ENCODE assay signal across 8 cellular contexts in the genomic region with DNA sequence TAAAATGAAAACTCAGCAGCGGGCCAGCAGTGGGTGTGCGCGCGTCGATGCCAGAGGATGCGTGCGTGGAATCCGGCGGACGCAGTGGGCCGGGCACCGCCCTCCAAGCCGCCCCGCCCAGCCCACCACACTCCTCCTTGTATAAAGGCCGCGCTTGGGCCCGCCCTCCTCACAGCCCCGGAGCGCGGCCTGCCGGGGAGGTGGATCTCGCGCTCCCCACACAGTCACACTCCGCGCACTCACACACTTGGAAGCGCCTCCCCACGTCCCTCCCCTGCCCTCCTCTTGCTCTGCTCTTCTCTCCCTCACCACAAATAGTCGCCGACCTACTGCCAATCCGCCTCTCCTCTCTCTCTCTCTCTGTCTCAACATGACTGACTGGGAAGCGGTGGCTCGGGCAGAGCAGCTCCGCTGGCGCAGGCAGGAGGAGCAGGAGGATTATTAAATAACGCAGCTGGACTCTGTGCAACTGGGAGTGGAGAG. TPM values are rescaled to one million over a fixed set of nuclear protein-coding genes. Genes with fewer than 3 reads are reported as not detected.
DNase-seq lines count a peak whose midpoint lies in the region; ATAC-seq, FAIRE-seq and TF ChIP-seq lines count a peak whose summit lies in the region.

TSS of gene CCSER1 (plus strand) at position 172 of the 483 bp plus-strand sequence.

- H3K9ac ChIP-seq in SK-N-SH (no peak within 1 kb of the TSS), astrocyte (ENCODE audit: low read length) (peak within 1 kb of the TSS; percentile 62)

- H3K27me3 Mint-ChIP-seq in astrocyte (ENCODE audit: low read depth, unreplicated experiment): peaks cover 5% of the 10 kb centered on the region
- peaks cover 27% of the 10 kb centered on the region for H3K27me3 Mint-ChIP-seq in progenitor cell of endocrine pancreas

- under 1% methylated on average over 15 of the region's 35 CpGs for WGBS in SK-N-SH (ENCODE audit: low lambda C conversion rate)
- WGBS in hepatocyte (ENCODE audit: low lambda C conversion rate, missing lambda C conversion rate): under 1% methylated on average over 35 of the region's 35 CpGs

- peaks cover 11% of the 10 kb centered on the region for H3K27me3 ChIP-seq in SK-N-SH (ENCODE audit: insufficient read depth)
- peaks cover 10% of the 10 kb centered on the region for H3K27me3 ChIP-seq in astrocyte (ENCODE audit: insufficient read depth, low read length)
- H3K27me3 ChIP-seq in hepatocyte: no peaks in the 10 kb centered on the region

- H3K36me3 Mint-ChIP-seq in astrocyte (ENCODE audit: low read depth, unreplicated experiment) (no peaks in the 10 kb centered on the region), progenitor cell of endocrine pancreas (ENCODE audit: insufficient read depth) (no peaks in the 10 kb centered on the region)

- H3F3A ChIP-seq in SK-N-SH (replicated peaks; ENCODE audit: insufficient read depth): no peaks in the 10 kb centered on the region

- H3K4me3 Mint-ChIP-seq in astrocyte (ENCODE audit: unreplicated experiment) (peak within 1 kb of the TSS; percentile 95), progenitor cell of endocrine pancreas (ENCODE audit: low read depth) (peak within 1 kb of the TSS; percentile 97)

- CTCF ChIA-PET in SK-N-SH (lab: Yijun Ruan, JAX): interaction anchor here (1.1 to 2.1 kb wide), 3 partner anchors 10 to 166 kb away, joined by 6 to 7 read pairs (median 7); no protein-coding TSS in a partner anchor

- H3K4me1 Mint-ChIP-seq in astrocyte (ENCODE audit: low read depth, unreplicated experiment) (peaks cover 3% of the 10 kb centered on the region), progenitor cell of endocrine pancreas (ENCODE audit: low read depth) (peaks cover 10% of the 10 kb centered on the region)

- H4K20me1 ChIP-seq in SK-N-SH (ENCODE audit: insufficient read depth): no peaks in the 10 kb centered on the region
- no peaks in the 10 kb centered on the region for H4K20me1 ChIP-seq in astrocyte (ENCODE audit: insufficient read depth, low read length)
- no peaks in the 10 kb centered on the region for H4K20me1 ChIP-seq in hepatocyte (ENCODE audit: insufficient read depth, poor library complexity, severe bottlenecking)

- peak; percentile 32 for TF ChIP-seq RAD21 in SK-N-SH (IDR thresholded peaks at IDR 0.05; ENCODE audit: low read length)

- H3K9me3 Mint-ChIP-seq in astrocyte (ENCODE audit: unreplicated experiment) (no peaks in the 10 kb centered on the region), progenitor cell of endocrine pancreas (ENCODE audit: low read depth) (no peaks in the 10 kb centered on the region)

- DNase-seq in DMS 273 treated with DMSO at 0.1 percent for 48 hours (lab: John Stamatoyannopoulos, UW) (peak; percentile 52), HT-29 (ENCODE audit: low spot score) (peak; percentile 87), SK-N-SH (peak; percentile 90), astrocyte (ENCODE audit: low read depth) (peak; percentile 71), hepatocyte (ENCODE audit: low spot score) (peak; percentile 91), progenitor cell of endocrine pancreas (ENCODE audit: low spot score, unreplicated experiment) (peak; percentile 67), NCI-H2107 (lab: John Stamatoyannopoulos, UW) (no peak)

- H3K4me1 ChIP-seq in SK-N-SH (ENCODE audit: control insufficient read depth in 1 of 2, insufficient read depth in 2 of 2, low read depth in 1 of 2, low read length in 1 of 2) (no peaks in the 10 kb centered on the region; a peak in 2 of 4 replicates), astrocyte (ENCODE audit: insufficient read depth, low read length) (no peaks in the 10 kb centered on the region), hepatocyte (ENCODE audit: insufficient read depth) (no peaks in the 10 kb centered on the region)

- no peaks in the 10 kb centered on the region for H3K79me2 ChIP-seq in SK-N-SH (ENCODE audit: insufficient read depth)
- H3K79me2 ChIP-seq in astrocyte (ENCODE audit: insufficient read depth, low read length): no peaks in the 10 kb centered on the region
- H3K79me2 ChIP-seq in hepatocyte: peaks cover 25% of the 10 kb centered on the region

- no peaks in the 10 kb centered on the region for H3K36me3 ChIP-seq in SK-N-SH (replicated peaks in 1 of 2; ENCODE audit: control insufficient read depth in 1 of 2, insufficient read depth in 2 of 2, low read length in 1 of 2)
- no peaks in the 10 kb centered on the region for H3K36me3 ChIP-seq in astrocyte (ENCODE audit: insufficient read depth, low read length)
- no peaks in the 10 kb centered on the region for H3K36me3 ChIP-seq in hepatocyte (replicated peaks; ENCODE audit: insufficient read depth, low read depth)

- H3K9me3 ChIP-seq in SK-N-SH (no peaks in the 10 kb centered on the region), astrocyte (ENCODE audit: insufficient read depth, low read depth, low read length) (no peaks in the 10 kb centered on the region), hepatocyte (ENCODE audit: low read depth) (no peaks in the 10 kb centered on the region)

- 0 out of 2 replicates have a peak within 1 kb of the TSS, but pooled peaks have one; percentile 72 for H2AFZ ChIP-seq in SK-N-SH (ENCODE audit: low read depth)
- H2AFZ ChIP-seq in astrocyte (ENCODE audit: low read depth, low read length): peak within 1 kb of the TSS; percentile 91
- H2AFZ ChIP-seq in hepatocyte: peak within 1 kb of the TSS; percentile 79

- TF ChIP-seq EP300 in SK-N-SH (IDR thresholded peaks at IDR 0.05; ENCODE audit: borderline replicate concordance in 1 of 2, low read depth in 1 of 2, low read length in 1 of 2): no peak

- ATAC-seq in GM21390 (IDR thresholded peaks at IDR 0.05; ENCODE audit: unreplicated experiment): peak; percentile 72

- H3K9me2 ChIP-seq in SK-N-SH: no peaks in the 10 kb centered on the region
- H3K9me2 ChIP-seq in hepatocyte (replicated peaks; ENCODE audit: insufficient read depth): no peaks in the 10 kb centered on the region

- H3K27ac Mint-ChIP-seq in astrocyte (ENCODE audit: unreplicated experiment) (no peak within 1 kb of the TSS), progenitor cell of endocrine pancreas (peak within 1 kb of the TSS; percentile 95)

- POLR2A ChIA-PET in SK-N-SH (lab: Yijun Ruan, JAX): interaction anchor here (0.6 to 1.0 kb wide), 4 partner anchors 8 to 108 kb away, joined by 3 to 5 read pairs (median 3); no protein-coding TSS in a partner anchor

- no peak for FAIRE-seq in astrocyte (lab: Jason Lieb, UNC)

- H3K27ac ChIP-seq in SK-N-SH (ENCODE audit: low read depth in 2 of 2, low read length in 1 of 2): peak within 1 kb of the TSS in 1 of 2 experiments; percentile 84; a peak in 2 of 4 replicates
- no peak within 1 kb of the TSS for H3K27ac ChIP-seq in astrocyte (ENCODE audit: low read depth, low read length)
- H3K27ac ChIP-seq in hepatocyte: peak within 1 kb of the TSS; percentile 84

- H3K4me2 ChIP-seq in SK-N-SH: peak within 1 kb of the TSS; percentile 81
- H3K4me2 ChIP-seq in astrocyte (ENCODE audit: low read length): peak within 1 kb of the TSS; percentile 97
- H3K4me2 ChIP-seq in hepatocyte: peak within 1 kb of the TSS; percentile 79

- TF ChIP-seq CTCF in SK-N-SH (IDR thresholded peaks at IDR 0.05) (no peak), astrocyte (IDR thresholded peaks at IDR 0.05; ENCODE audit: insufficient read depth, low read depth, low read length) (no peak), hepatocyte (IDR thresholded peaks at IDR 0.05; ENCODE audit: poor library complexity) (no peak), progenitor cell of endocrine pancreas (IDR thresholded peaks at IDR 0.05; ENCODE audit: unreplicated experiment) (no peak)

- peak within 1 kb of the TSS; percentile 52 to 56 for H3K4me3 ChIP-seq in SK-N-SH (ENCODE audit: low read depth in 2 of 2, low read length in 1 of 2)
- peak within 1 kb of the TSS; percentile 64 for H3K4me3 ChIP-seq in astrocyte (ENCODE audit: insufficient read depth, low read depth, low read length)
- H3K4me3 ChIP-seq in hepatocyte: peak within 1 kb of the TSS; percentile 54

TF ChIP-seq in SK-N-SH, 30 proteins besides CTCF, POLR2A, EP300 and RAD21:
- TF ChIP-seq SMC3 (IDR thresholded peaks at IDR 0.05; ENCODE audit: low read depth, low read length) (0 out of 2 replicates have a peak, but pooled peaks have one; percentile 1), CHD2 (IDR thresholded peaks at IDR 0.05; ENCODE audit: low read length, partially characterized antibody) (peak; percentile 71), POLR2AphosphoS5 (IDR thresholded peaks at IDR 0.05; ENCODE audit: low read depth, low read length) (peak; percentile 46; the same call in 1 of the 2 replicates), PBX3 (IDR thresholded peaks at IDR 0.05) (no peak), TEAD4 (IDR thresholded peaks at IDR 0.05; ENCODE audit: borderline replicate concordance, insufficient read depth) (no peak)

RNA-seq across cellular contexts. Expression of gene CCSER1, which starts in this region (rescaled TPM):
- 12.3 and 14.0 TPM in 2 replicates for total RNA-seq in HT-29 (2014; rRNA removed; shearing (Covaris generic))
- polyA plus RNA-seq in SK-N-SH (2012; rRNA removed) (0.02 and 0.05 TPM in 2 replicates), hepatocyte (4.7 and 5.2 TPM in 2 replicates)
- polyA plus RNA-seq in SK-N-SH (2012; cell fraction: cytosol; rRNA removed): 0.01 and 0.18 TPM in 2 replicates
- 0.02 TPM in 2 replicates for polyA plus RNA-seq in SK-N-SH (2012; cell fraction: nucleus; rRNA removed)
- total RNA-seq in astrocyte (1.2 and 2.2 TPM in 2 replicates), hepatocyte (21.8 and 23.4 TPM in 2 replicates), progenitor cell of endocrine pancreas (11.6 and 11.7 TPM in 2 replicates)

Comparison
In these comparisons a context has a peak if more than half of its experiments do, and no peak if none do; other contexts are left out.
1. Peak in DNase-seq, H3K4me3 ChIP-seq and H3K4me2 ChIP-seq in SK-N-SH; RNA of the gene not detected or under 1 TPM.